ENCODE assay signal across 8 cellular contexts in genomic region chr10:68406111-68406814, GRCh38. TPM values are rescaled to one million over a fixed set of nuclear protein-coding genes. Genes with fewer than 3 reads are reported as not detected.
DNase-seq lines count a peak whose midpoint lies in the region; TF ChIP-seq lines count a peak whose summit lies in the region.

No MANE protein-coding gene starts in this region.

- H3K27me3 ChIP-seq in HAP-1 (ENCODE audit: low read depth) (no peaks in the 10 kb centered on the region), Loucy (ENCODE audit: insufficient read depth, low read length, poor library complexity, severe bottlenecking) (no peaks in the 10 kb centered on the region), kidney epithelial cell (ENCODE audit: control insufficient read depth, insufficient read depth, low read length) (no peaks in the 10 kb centered on the region)

- TF ChIP-seq CTCF in Loucy (conservative IDR thresholded peaks at IDR 0.05; ENCODE audit: low read length), result no peak
- TF ChIP-seq CTCF in choroid plexus epithelial cell (conservative IDR thresholded peaks at IDR 0.05; ENCODE audit: low read depth, low read length), result no peak
- TF ChIP-seq CTCF in kidney epithelial cell (IDR thresholded peaks at IDR 0.05; ENCODE audit: insufficient read depth, low read length, poor library complexity, severe bottlenecking), result no peak

- peak overlapping the region; percentile 87 for H3K9ac ChIP-seq in Loucy (ENCODE audit: low read depth, low read length, poor library complexity, severe bottlenecking)

- no peaks in the 10 kb centered on the region for H3K9me2 ChIP-seq in Loucy (replicated peaks; ENCODE audit: low read depth, low read length)

- H3F3A ChIP-seq in Loucy (ENCODE audit: low read depth), result no peaks in the 10 kb centered on the region

- H4K20me1 ChIP-seq in Loucy (ENCODE audit: insufficient read depth, low read length, poor library complexity, severe bottlenecking), result peaks cover 18% of the 10 kb centered on the region

- peaks cover 37% of the 10 kb centered on the region for H3K79me2 ChIP-seq in Loucy (ENCODE audit: insufficient read depth, low read length)

- DNase-seq in NCI-H524 (lab: John Stamatoyannopoulos, UW), result peak; percentile 10
- DNase-seq in NCI-H524 treated with DMSO at 0.1 percent for 48 hours (lab: John Stamatoyannopoulos, UW), result no peak
- DNase-seq in HAP-1 (ENCODE audit: low spot score in 2 of 2), result peak; percentile 61 to 76
- DNase-seq in T1000 (lab: John Stamatoyannopoulos, UW), result peak; percentile 54
- peak; percentile 84 for DNase-seq in choroid plexus epithelial cell (ENCODE audit: low read depth)
- no peak for DNase-seq in kidney epithelial cell (ENCODE audit: low read depth)
- peak; percentile 25 for DNase-seq in stimulated activated CD4-positive, alpha-beta T cell treated with anti-CD3 and anti-CD28 coated beads, Interleukin-12 subunit alpha, Interleukin-12 subunit beta, amount 100 ng/mL, for 4 hours

- H3K4me3 ChIP-seq in HAP-1 (peak overlapping the region; percentile 97), Loucy (ENCODE audit: low read length, poor library complexity, severe bottlenecking) (peak overlapping the region; percentile 95), choroid plexus epithelial cell (ENCODE audit: low read depth, low read length) (peak overlapping the region; percentile 100), kidney epithelial cell (ENCODE audit: low read depth, low read length) (peak overlapping the region; percentile 92)

- in situ Hi-C loops in HAP-1 (cut with MboI; ENCODE audit: low sequenced_read_pairs), result no loop called here

- H3K36me3 ChIP-seq in HAP-1 (replicated peaks) (no peaks in the 10 kb centered on the region), Loucy (ENCODE audit: insufficient read depth, low read length) (peaks cover 3% of the 10 kb centered on the region; the same call in 1 of the 2 replicates), kidney epithelial cell (ENCODE audit: control insufficient read depth, insufficient read depth, low read length) (no peaks in the 10 kb centered on the region)

- H3K4me1 ChIP-seq in HAP-1 (peaks cover 7% of the 10 kb centered on the region), Loucy (ENCODE audit: insufficient read depth, low read length, poor library complexity, severe bottlenecking) (peaks cover 24% of the 10 kb centered on the region)

- H3K9me3 ChIP-seq in HAP-1 (no peaks in the 10 kb centered on the region), Loucy (ENCODE audit: insufficient read depth, low read depth, low read length) (no peaks in the 10 kb centered on the region)

- peak overlapping the region; percentile 90 for H2AFZ ChIP-seq in Loucy (ENCODE audit: low read length)

- peak overlapping the region; percentile 85 for H3K4me2 ChIP-seq in Loucy (ENCODE audit: low read depth, low read length, poor library complexity, severe bottlenecking)

RNA-seq across cellular contexts. Expression of gene RUFY2, which starts 0.8 kb away (rescaled TPM):
- total RNA-seq in kidney epithelial cell, result 11.4 and 13.0 TPM in 2 replicates

Comparison
In these comparisons a context has a peak if more than half of its experiments do, and no peak if none do; other contexts are left out.
1. DNase-seq: peak in NCI-H524 (2 of 2), HAP-1 (2 of 2), T1000 (single experiment), choroid plexus epithelial cell (single experiment) and stimulated activated CD4-positive, alpha-beta T cell treated with anti-CD3 and anti-CD28 coated beads, Interleukin-12 subunit alpha, Interleukin-12 subunit beta, amount 100 ng/mL, for 4 hours (single experiment); none in NCI-H524 treated with DMSO at 0.1 percent for 48 hours (single experiment) and kidney epithelial cell (single experiment).
2. Peak in every context shown above with its lines, with median percentiles within 50 percentile points of each other: H3K4me3 ChIP-seq.